In genomic region chr9:8733096-8733954, GRCh38 we compare ENCODE assay signal across 1 cellular context.
TF ChIP-seq lines count a peak whose summit lies in the region.

No MANE protein-coding gene starts in this region.

TF ChIP-seq in HEK293, 187 proteins besides CTCF, POLR2A, EP300 and RAD21 (continued from another document):
- TF ChIP-seq PRDM10 (tag by site-specific recombination; IDR thresholded peaks at IDR 0.05) (peak; percentile 88), ZBTB48 (tag by site-specific recombination; IDR thresholded peaks at IDR 0.05) (no peak), ZNF501 (tag by site-specific recombination; IDR thresholded peaks at IDR 0.05) (no peak), ZNF561 (tag by site-specific recombination; IDR thresholded peaks at IDR 0.05; ENCODE audit: borderline replicate concordance) (peak; percentile 40; the same call in 1 of the 2 replicates), ZNF623 (tag by site-specific recombination; IDR thresholded peaks at IDR 0.05) (no peak), ZNF555 (tag by site-specific recombination; conservative IDR thresholded peaks at IDR 0.05) (no peak), ZNF426 (tag by site-specific recombination; IDR thresholded peaks at IDR 0.05) (no peak), ZNF239 (tag by site-specific recombination; IDR thresholded peaks at IDR 0.05) (no peak), ZNF138 (tag by site-specific recombination; IDR thresholded peaks at IDR 0.05; ENCODE audit: borderline replicate concordance) (no peak), ZNF350 (tag by site-specific recombination; IDR thresholded peaks at IDR 0.05) (no peak), ZNF558 (tag by site-specific recombination; IDR thresholded peaks at IDR 0.05) (no peak), ZNF223 (tag by site-specific recombination; IDR thresholded peaks at IDR 0.05) (no peak), ZNF654 (tag by site-specific recombination; IDR thresholded peaks at IDR 0.05; ENCODE audit: low read depth) (no peak), PATZ1 (tag by site-specific recombination; IDR thresholded peaks at IDR 0.05) (no peak), ZNF311 (tag by site-specific recombination; IDR thresholded peaks at IDR 0.05; ENCODE audit: borderline replicate concordance) (no peak), TRIM28 (IDR thresholded peaks at IDR 0.05; ENCODE audit: borderline replicate concordance, low read length) (peak; percentile 68; the same call in 1 of the 2 replicates), ZNF341 (tag by site-specific recombination; IDR thresholded peaks at IDR 0.05; ENCODE audit: low read depth) (0 out of 2 replicates have a peak, but pooled peaks have one; percentile 16)
- TF ChIP-seq, protein P1, sequence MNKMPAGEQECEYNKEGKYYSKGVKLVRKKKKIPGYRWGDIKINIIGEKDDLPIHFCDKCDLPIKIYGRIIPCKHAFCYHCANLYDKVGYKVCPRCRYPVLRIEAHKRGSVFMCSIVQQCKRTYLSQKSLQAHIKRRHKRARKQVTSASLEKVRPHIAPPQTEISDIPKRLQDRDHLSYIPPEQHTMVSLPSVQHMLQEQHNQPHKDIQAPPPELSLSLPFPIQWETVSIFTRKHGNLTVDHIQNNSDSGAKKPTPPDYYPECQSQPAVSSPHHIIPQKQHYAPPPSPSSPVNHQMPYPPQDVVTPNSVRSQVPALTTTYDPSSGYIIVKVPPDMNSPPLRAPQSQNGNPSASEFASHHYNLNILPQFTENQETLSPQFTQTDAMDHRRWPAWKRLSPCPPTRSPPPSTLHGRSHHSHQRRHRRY (tag by site-specific recombination; IDR thresholded peaks at IDR 0.05) = no peak
- TF ChIP-seq, protein P2, sequence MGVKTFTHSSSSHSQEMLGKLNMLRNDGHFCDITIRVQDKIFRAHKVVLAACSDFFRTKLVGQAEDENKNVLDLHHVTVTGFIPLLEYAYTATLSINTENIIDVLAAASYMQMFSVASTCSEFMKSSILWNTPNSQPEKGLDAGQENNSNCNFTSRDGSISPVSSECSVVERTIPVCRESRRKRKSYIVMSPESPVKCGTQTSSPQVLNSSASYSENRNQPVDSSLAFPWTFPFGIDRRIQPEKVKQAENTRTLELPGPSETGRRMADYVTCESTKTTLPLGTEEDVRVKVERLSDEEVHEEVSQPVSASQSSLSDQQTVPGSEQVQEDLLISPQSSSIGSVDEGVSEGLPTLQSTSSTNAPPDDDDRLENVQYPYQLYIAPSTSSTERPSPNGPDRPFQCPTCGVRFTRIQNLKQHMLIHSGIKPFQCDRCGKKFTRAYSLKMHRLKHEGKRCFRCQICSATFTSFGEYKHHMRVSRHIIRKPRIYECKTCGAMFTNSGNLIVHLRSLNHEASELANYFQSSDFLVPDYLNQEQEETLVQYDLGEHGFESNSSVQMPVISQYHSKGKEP (tag by site-specific recombination; IDR thresholded peaks at IDR 0.05) = peak; percentile 79; the same call in 1 of the 2 replicates
- TF ChIP-seq, protein P3, sequence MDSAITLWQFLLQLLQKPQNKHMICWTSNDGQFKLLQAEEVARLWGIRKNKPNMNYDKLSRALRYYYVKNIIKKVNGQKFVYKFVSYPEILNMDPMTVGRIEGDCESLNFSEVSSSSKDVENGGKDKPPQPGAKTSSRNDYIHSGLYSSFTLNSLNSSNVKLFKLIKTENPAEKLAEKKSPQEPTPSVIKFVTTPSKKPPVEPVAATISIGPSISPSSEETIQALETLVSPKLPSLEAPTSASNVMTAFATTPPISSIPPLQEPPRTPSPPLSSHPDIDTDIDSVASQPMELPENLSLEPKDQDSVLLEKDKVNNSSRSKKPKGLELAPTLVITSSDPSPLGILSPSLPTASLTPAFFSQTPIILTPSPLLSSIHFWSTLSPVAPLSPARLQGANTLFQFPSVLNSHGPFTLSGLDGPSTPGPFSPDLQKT (IDR thresholded peaks at IDR 0.05; ENCODE audit: borderline replicate concordance, low read depth, low read length) = no peak
